ENCODE assay signal across 9 cellular contexts in the genomic region with DNA sequence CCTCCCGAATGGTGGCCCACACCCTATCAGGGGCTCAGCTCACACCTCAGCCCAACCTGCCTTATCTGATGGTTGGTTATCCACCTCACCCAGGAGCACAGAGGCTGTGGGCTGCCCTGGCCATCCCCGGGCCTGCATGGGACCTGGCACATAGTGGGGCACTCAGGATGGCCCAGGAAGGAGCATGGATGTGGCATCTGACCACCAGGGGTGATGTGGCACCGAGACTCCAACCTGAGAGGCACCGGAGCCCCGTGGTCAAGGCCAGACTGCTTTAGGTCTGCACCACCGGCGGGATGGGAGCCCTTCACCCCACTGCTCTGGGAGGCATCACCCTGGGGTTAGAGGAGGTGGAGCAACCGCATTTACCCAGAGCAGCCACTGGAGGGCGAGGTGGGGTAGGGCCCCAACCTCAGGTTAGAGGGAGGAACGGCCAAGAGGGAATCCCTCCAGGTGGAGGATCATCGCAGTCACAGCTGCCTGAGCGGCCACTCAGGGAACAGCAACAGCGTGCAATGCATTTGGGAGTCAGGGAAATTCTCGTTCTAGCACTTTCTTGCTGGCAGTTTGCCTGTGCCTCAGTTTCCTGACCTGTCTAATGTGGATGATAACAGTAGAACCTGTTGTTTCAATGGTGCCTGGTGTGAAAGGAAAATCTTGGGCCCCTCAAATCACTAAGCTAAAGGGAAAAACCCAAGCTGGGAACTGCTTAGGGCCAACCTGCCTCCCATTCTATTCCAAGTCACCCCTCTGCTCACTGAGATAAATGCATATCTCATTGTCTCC. TPM values are rescaled to one million over a fixed set of nuclear protein-coding genes. Genes with fewer than 3 reads are reported as not detected.
DNase-seq lines count a peak whose midpoint lies in the region; ATAC-seq and TF ChIP-seq lines count a peak whose summit lies in the region.
"Had no signal": no experiment of that assay in that cellular context is flagged by ENCODE, and none has a peak within 500 bp of the region (broad histone marks: within the 10 kb centered on the region; RNA-seq: fewer than 3 reads in every experiment).

No MANE protein-coding gene starts in this region.

- TF ChIP-seq CTCF in fibroblast of mammary gland (conservative IDR thresholded peaks at IDR 0.05; ENCODE audit: control insufficient read depth, insufficient read depth, low read depth, low read length) (peak; percentile 66), osteoblast (IDR thresholded peaks at IDR 0.05; ENCODE audit: extremely low read depth, low read depth, low read length) (peak; percentile 68)

- H3K4me3 ChIP-seq in fibroblast of mammary gland (ENCODE audit: control insufficient read depth, low read depth, low read length) (no peak overlapping the region), osteoblast (ENCODE audit: insufficient read depth, low read length) (no peak overlapping the region)
- H3K4me3 ChIP-seq: SK-N-MC had no signal

- DNase-seq in EH (ENCODE audit: low read depth): peak; percentile 50
- DNase-seq in M059J (ENCODE audit: low read depth): peak; percentile 23
- peak; percentile 24 for DNase-seq in activated CD4-positive, alpha-beta T cell treated with anti-CD3 and anti-CD28 coated beads, Interleukin-2, amount 50 U/mL, for 1 hour
- DNase-seq in fibroblast of mammary gland (ENCODE audit: low read depth): peak; percentile 46
- DNase-seq in osteoblast (ENCODE audit: insufficient read length, low spot score, missing footprints): peak; percentile 92
- DNase-seq in putamen (ENCODE audit: low spot score): no peak

- no peaks in the 10 kb centered on the region for H3K27me3 ChIP-seq in osteoblast (ENCODE audit: insufficient read depth, low read length)

- H3K79me2 ChIP-seq in osteoblast (ENCODE audit: insufficient read depth, low read length): no peaks in the 10 kb centered on the region

- H3K9me3 ChIP-seq in osteoblast (ENCODE audit: low read depth, low read length): no peaks in the 10 kb centered on the region

- H3K27ac ChIP-seq in osteoblast (ENCODE audit: low read depth, low read length): no peak overlapping the region
- H3K27ac ChIP-seq: SK-N-MC had no signal

- ATAC-seq in HG03159 (IDR thresholded peaks at IDR 0.05; ENCODE audit: unreplicated experiment): no peak
- ATAC-seq in GM21367 (IDR thresholded peaks at IDR 0.05; ENCODE audit: unreplicated experiment): no peak

- H3K36me3 ChIP-seq in osteoblast (ENCODE audit: insufficient read depth, low read length): peaks cover 14% of the 10 kb centered on the region

- H2AFZ ChIP-seq in osteoblast (ENCODE audit: low read length): no peak overlapping the region

- no peaks in the 10 kb centered on the region for H4K20me1 ChIP-seq in osteoblast (ENCODE audit: insufficient read depth, low read length)

- no peaks in the 10 kb centered on the region for H3K4me1 ChIP-seq in osteoblast (ENCODE audit: insufficient read depth, low read length)

- H3K4me2 ChIP-seq in osteoblast (ENCODE audit: insufficient read depth, low read length): no peak overlapping the region

RNA-seq across cellular contexts. Expression of gene CARS1, which starts 52.9 kb away (rescaled TPM):
- total RNA-seq in M059J (2014; rRNA removed; shearing (Covaris generic)): 36.9 and 58.8 TPM in 2 replicates
- total RNA-seq in osteoblast: 99.3 and 106 TPM in 2 replicates

RNA-seq across cellular contexts. Expression of gene OSBPL5, which starts 55.0 kb away (rescaled TPM):
- total RNA-seq in M059J (2014; rRNA removed; shearing (Covaris generic)): 3.6 and 5.0 TPM in 2 replicates
- total RNA-seq in osteoblast: 46.0 and 49.9 TPM in 2 replicates
